ENCODE assay signal across 11 cellular contexts in genomic region chr6:169863710-169864109, GRCh38.
DNase-seq lines count a peak whose midpoint lies in the region; ATAC-seq and TF ChIP-seq lines count a peak whose summit lies in the region.
"Had no signal": no experiment of that assay in that cellular context is flagged by ENCODE, and none has a peak within 500 bp of the region (broad histone marks: within the 10 kb centered on the region; RNA-seq: fewer than 3 reads in every experiment).

No MANE protein-coding gene starts in this region.

- H3K36me3 ChIP-seq in BLaER1 (no peaks in the 10 kb centered on the region), DOHH2 (ENCODE audit: control insufficient read depth, low read length) (no peaks in the 10 kb centered on the region), neural progenitor cell (no peaks in the 10 kb centered on the region)

- H3K4me2 ChIP-seq in BLaER1 (peak overlapping the region; percentile 88), DOHH2 (ENCODE audit: low read length) (peak overlapping the region; percentile 28; the same call in 1 of the 2 replicates), neural progenitor cell (no peak overlapping the region)

- H3K4me1 ChIP-seq in BLaER1 (peaks cover 96% of the 10 kb centered on the region), DOHH2 (ENCODE audit: control insufficient read depth, low read length) (peaks cover 58% of the 10 kb centered on the region), neural progenitor cell (no peaks in the 10 kb centered on the region)

- peak overlapping the region; percentile 11 for H3K27ac Mint-ChIP-seq in activated T-helper 1 cell treated with anti-CD3 and anti-CD28 coated beads, Interleukin-12 subunit alpha, Interleukin-12 subunit beta, Interleukin-2, Interleukin-4 antibody, amounts not matched to agents 30 ng/mL and 10 ng/mL and 1 ng/mL, durations not matched to agents 14 hours and 24 hours and 36 hours
- peak overlapping the region; percentile 23 for H3K27ac Mint-ChIP-seq in neural progenitor cell

- TF ChIP-seq CTCF in DOHH2 (IDR thresholded peaks at IDR 0.05; ENCODE audit: low read depth, low read length, poor library complexity, severe bottlenecking) (no peak), neural progenitor cell (IDR thresholded peaks at IDR 0.05) (no peak)

- H3K79me2 ChIP-seq in DOHH2 (ENCODE audit: control insufficient read depth, low read length) = no peaks in the 10 kb centered on the region
- no peaks in the 10 kb centered on the region for H3K79me2 ChIP-seq in neural progenitor cell (ENCODE audit: low read depth)

- H4K20me1 ChIP-seq in BLaER1 (no peaks in the 10 kb centered on the region), DOHH2 (ENCODE audit: control insufficient read depth, insufficient read depth, low read depth, low read length) (no peaks in the 10 kb centered on the region), neural progenitor cell (ENCODE audit: low read depth) (no peaks in the 10 kb centered on the region)

- H3K4me1 Mint-ChIP-seq in activated T-helper 1 cell treated with anti-CD3 and anti-CD28 coated beads, Interleukin-12 subunit alpha, Interleukin-12 subunit beta, Interleukin-2, Interleukin-4 antibody, amounts not matched to agents 30 ng/mL and 10 ng/mL and 1 ng/mL, durations not matched to agents 14 hours and 24 hours and 36 hours (ENCODE audit: low read depth) = peaks cover 9% of the 10 kb centered on the region
- H3K4me1 Mint-ChIP-seq in neural progenitor cell = peaks cover 8% of the 10 kb centered on the region

- no peak for DNase-seq in activated T-helper 1 cell treated with anti-CD3 and anti-CD28 coated beads, Interleukin-12 subunit alpha, Interleukin-12 subunit beta, Interleukin-2, Interleukin-4 antibody, amounts not matched to agents 30 ng/mL and 10 ng/mL and 1 ng/mL, durations not matched to agents 14 hours and 24 hours and 36 hours (ENCODE audit: low spot score)
- DNase-seq in neural progenitor cell (ENCODE audit: low spot score) = no peak
- DNase-seq in putamen (ENCODE audit: low spot score) = no peak
- no peak for DNase-seq in iPS-NIHi11 (ENCODE audit: low spot score)
- DNase-seq: C1 segment of cervical spinal cord, HCEC 1CT, NCI-H446 treated with DMSO at 0.1 percent for 48 hours had no signal

- intact Hi-C loops in activated T-helper 1 cell treated with anti-CD3 and anti-CD28 coated beads, Interleukin-12 subunit alpha, Interleukin-12 subunit beta, Interleukin-2, Interleukin-4 antibody, amounts not matched to agents 30 ng/mL and 10 ng/mL and 1 ng/mL, durations not matched to agents 14 hours and 24 hours and 36 hours (cut with micrococcal nuclease) = no loop called here

- peaks cover 6% of the 10 kb centered on the region for H3K9me3 Mint-ChIP-seq in activated T-helper 1 cell treated with anti-CD3 and anti-CD28 coated beads, Interleukin-12 subunit alpha, Interleukin-12 subunit beta, Interleukin-2, Interleukin-4 antibody, amounts not matched to agents 30 ng/mL and 10 ng/mL and 1 ng/mL, durations not matched to agents 14 hours and 24 hours and 36 hours
- H3K9me3 Mint-ChIP-seq in neural progenitor cell = peaks cover 6% of the 10 kb centered on the region

- ATAC-seq in GM18907 (IDR thresholded peaks at IDR 0.05; ENCODE audit: unreplicated experiment) = no peak
- ATAC-seq: SK-N-SH treated with all-trans-retinoic acid at 6 μM for 48 hours had no signal

- H3K4me3 Mint-ChIP-seq in activated T-helper 1 cell treated with anti-CD3 and anti-CD28 coated beads, Interleukin-12 subunit alpha, Interleukin-12 subunit beta, Interleukin-2, Interleukin-4 antibody, amounts not matched to agents 30 ng/mL and 10 ng/mL and 1 ng/mL, durations not matched to agents 14 hours and 24 hours and 36 hours = no peak overlapping the region
- peak overlapping the region; percentile 1 for H3K4me3 Mint-ChIP-seq in neural progenitor cell

- H3K9me3 ChIP-seq in BLaER1 (peaks cover 15% of the 10 kb centered on the region), DOHH2 (ENCODE audit: control insufficient read depth, insufficient read depth, low read length) (peaks cover 14% of the 10 kb centered on the region; the same call in 1 of the 2 replicates), neural progenitor cell (ENCODE audit: low read depth) (no peaks in the 10 kb centered on the region)

- H3K36me3 Mint-ChIP-seq in activated T-helper 1 cell treated with anti-CD3 and anti-CD28 coated beads, Interleukin-12 subunit alpha, Interleukin-12 subunit beta, Interleukin-2, Interleukin-4 antibody, amounts not matched to agents 30 ng/mL and 10 ng/mL and 1 ng/mL, durations not matched to agents 14 hours and 24 hours and 36 hours (ENCODE audit: low read depth) = no peaks in the 10 kb centered on the region
- H3K36me3 Mint-ChIP-seq in neural progenitor cell = no peaks in the 10 kb centered on the region

- H3K27ac ChIP-seq in BLaER1 = peak overlapping the region; percentile 54; the same call in 1 of the 2 replicates
- no peak overlapping the region for H3K27ac ChIP-seq in DOHH2 (ENCODE audit: low read depth, low read length)
- no peak overlapping the region for H3K27ac ChIP-seq in neural progenitor cell

- H3K27me3 Mint-ChIP-seq in activated T-helper 1 cell treated with anti-CD3 and anti-CD28 coated beads, Interleukin-12 subunit alpha, Interleukin-12 subunit beta, Interleukin-2, Interleukin-4 antibody, amounts not matched to agents 30 ng/mL and 10 ng/mL and 1 ng/mL, durations not matched to agents 14 hours and 24 hours and 36 hours (ENCODE audit: insufficient read depth) = no peaks in the 10 kb centered on the region
- peaks cover 7% of the 10 kb centered on the region for H3K27me3 Mint-ChIP-seq in neural progenitor cell (ENCODE audit: insufficient read depth, low read depth)

- no peaks in the 10 kb centered on the region for H3K9me2 ChIP-seq in DOHH2 (replicated peaks; ENCODE audit: control insufficient read depth, low read length)

- H3K27me3 ChIP-seq in BLaER1 = no peaks in the 10 kb centered on the region
- H3K27me3 ChIP-seq in DOHH2 (ENCODE audit: control insufficient read depth, low read length) = no peaks in the 10 kb centered on the region
- H3K27me3 ChIP-seq in neural progenitor cell = no peaks in the 10 kb centered on the region

- H3K4me3 ChIP-seq in BLaER1 (peak overlapping the region; percentile 2; the same call in 1 of the 2 replicates), DOHH2 (ENCODE audit: low read length) (no peak overlapping the region; the same call in 1 of the 2 replicates), neural progenitor cell (no peak overlapping the region)

- no peak overlapping the region for H2AFZ ChIP-seq in neural progenitor cell (replicated peaks)

- no peak overlapping the region for H3K9ac ChIP-seq in BLaER1
- H3K9ac ChIP-seq in neural progenitor cell = no peak overlapping the region

- H3F3A ChIP-seq in DOHH2 (ENCODE audit: control insufficient read depth, insufficient read depth) (0 out of 2 replicates have a peak, but pooled peaks cover 2% of the 10 kb centered on the region), neural progenitor cell (ENCODE audit: low read depth) (no peaks in the 10 kb centered on the region)
